In genomic region chr13:41694902-41695301, GRCh38 we compare ENCODE assay signal across 8 cellular contexts.
DNase-seq lines count a peak whose midpoint lies in the region; ATAC-seq, FAIRE-seq and TF ChIP-seq lines count a peak whose summit lies in the region.

No MANE protein-coding gene starts in this region.

- BruUV-seq in HepG2 (replicated peaks; lab: Mats Ljungman, UMichigan) = no TSS peak

- TF ChIP-seq CTCF in liver (IDR thresholded peaks at IDR 0.05; ENCODE audit: low read depth, low read length, missing input control) (no peak), HepG2 (CRISPR knock-in tag; IDR thresholded peaks at IDR 0.05) (no peak)

- peaks cover 0 to 4% (median 1%) of the 10 kb centered on the region in 4 donors for H3K4me1 ChIP-seq in liver (ENCODE audit: control insufficient read depth in 4 of 4, insufficient read depth in 4 of 4, low read length in 3 of 4)
- no peaks in the 10 kb centered on the region for H3K4me1 ChIP-seq in HepG2 (ENCODE audit: insufficient read depth, low read length)

- no peak for FAIRE-seq in HepG2 (lab: Jason Lieb, UNC)

- no peaks in the 10 kb centered on the region for H3K27me3 ChIP-seq in liver (ENCODE audit: control insufficient read depth in 4 of 4, insufficient read depth in 4 of 4, low read length in 3 of 4)
- H3K27me3 ChIP-seq in HepG2 (ENCODE audit: control insufficient read depth in 1 of 2, insufficient read depth in 2 of 2, low read length in 2 of 2) = no peaks in the 10 kb centered on the region

- no peaks in the 10 kb centered on the region for H4K20me1 ChIP-seq in HepG2 (ENCODE audit: insufficient read depth, low read length)

- H3K4me3 Mint-ChIP-seq in activated T-cell treated with anti-CD3 and anti-CD28 coated beads, Interleukin-2, amount 50 U/mL, for 24 hours = no peak overlapping the region
- no peak overlapping the region for H3K4me3 Mint-ChIP-seq in activated CD4-positive, alpha-beta memory T cell treated with anti-CD3 and anti-CD28 coated beads for 36 hours

- no peak for DNase-seq in HepG2 (ENCODE audit: low spot score)
- DNase-seq in NOMO-1 treated with DMSO at 0.1 percent for 48 hours (lab: John Stamatoyannopoulos, UW; ENCODE audit: unreplicated experiment) = peak; percentile 93
- DNase-seq in fibroblast of the conjunctiva (ENCODE audit: low read depth) = peak; percentile 85
- DNase-seq in skeletal muscle cell (ENCODE audit: low read depth) = peak; percentile 86
- DNase-seq in activated T-cell treated with anti-CD3 and anti-CD28 coated beads, Interleukin-2, amount 50 U/mL, for 24 hours = no peak
- DNase-seq in activated CD4-positive, alpha-beta memory T cell treated with anti-CD3 and anti-CD28 coated beads for 36 hours = no peak

- CTCF ChIA-PET in HepG2 (lab: Yijun Ruan, JAX; ENCODE audit: low intra/inter-chr PET ratio, low total read pairs) = no interaction called here
- CTCF ChIA-PET in activated CD4-positive, alpha-beta memory T cell treated with anti-CD3 and anti-CD28 coated beads for 36 hours (lab: Charles Lee) = no interaction called here

- H3K79me2 ChIP-seq in HepG2 (ENCODE audit: insufficient read depth, low read length) = no peaks in the 10 kb centered on the region

- TF ChIP-seq POLR2A in HepG2 (IDR thresholded peaks at IDR 0.05; ENCODE audit: insufficient read depth in 1 of 2, low read depth in 2 of 2, low read length in 2 of 2) = no peak

- peaks cover 7% of the 10 kb centered on the region for H3K4me1 Mint-ChIP-seq in activated T-cell treated with anti-CD3 and anti-CD28 coated beads, Interleukin-2, amount 50 U/mL, for 24 hours (ENCODE audit: low read depth)
- no peaks in the 10 kb centered on the region for H3K4me1 Mint-ChIP-seq in activated CD4-positive, alpha-beta memory T cell treated with anti-CD3 and anti-CD28 coated beads for 36 hours (ENCODE audit: low read depth)

- no peak overlapping the region for H3K27ac Mint-ChIP-seq in activated T-cell treated with anti-CD3 and anti-CD28 coated beads, Interleukin-2, amount 50 U/mL, for 24 hours
- H3K27ac Mint-ChIP-seq in activated CD4-positive, alpha-beta memory T cell treated with anti-CD3 and anti-CD28 coated beads for 36 hours = no peak overlapping the region

- H3K36me3 Mint-ChIP-seq in activated T-cell treated with anti-CD3 and anti-CD28 coated beads, Interleukin-2, amount 50 U/mL, for 24 hours (ENCODE audit: low read depth) = peaks cover 74% of the 10 kb centered on the region
- H3K36me3 Mint-ChIP-seq in activated CD4-positive, alpha-beta memory T cell treated with anti-CD3 and anti-CD28 coated beads for 36 hours = peaks cover 15% of the 10 kb centered on the region

- H3K4me2 ChIP-seq in HepG2 (ENCODE audit: low read depth, low read length) = no peak overlapping the region

- peak; percentile 31 to 50 for TF ChIP-seq RAD21 in liver (IDR thresholded peaks at IDR 0.05)
- no peak for TF ChIP-seq RAD21 in HepG2 (CRISPR knock-in tag; IDR thresholded peaks at IDR 0.05)

- POLR2A ChIA-PET in HepG2 (lab: Yijun Ruan, JAX) = no interaction called here
- POLR2A ChIA-PET in activated CD4-positive, alpha-beta memory T cell treated with anti-CD3 and anti-CD28 coated beads for 36 hours (lab: Charles Lee) = no interaction called here

- H3K27ac ChIP-seq in liver (ENCODE audit: low read depth in 1 of 2, low read length in 2 of 2) (peak overlapping the region; percentile 38 to 87), HepG2 (ENCODE audit: extremely low read length, insufficient read depth, low read length) (no peak overlapping the region)

- 6% methylated on average over 3 of the region's 3 CpGs for WGBS in liver
- 100% methylated on average over 3 of the region's 3 CpGs for WGBS in HepG2 (ENCODE audit: low lambda C conversion rate)

- H3K9me3 ChIP-seq in liver (ENCODE audit: control insufficient read depth in 4 of 4, low read length in 3 of 4) (no peaks in the 10 kb centered on the region), HepG2 (ENCODE audit: low read length) (no peaks in the 10 kb centered on the region)

- H3K9ac ChIP-seq in liver (ENCODE audit: low read depth in 1 of 2, low read length in 2 of 2) (peak overlapping the region in 1 of 2 donors; percentile 60), HepG2 (ENCODE audit: insufficient read depth, low read depth, low read length) (no peak overlapping the region)

- no peaks in the 10 kb centered on the region for H3K27me3 Mint-ChIP-seq in activated T-cell treated with anti-CD3 and anti-CD28 coated beads, Interleukin-2, amount 50 U/mL, for 24 hours
- H3K27me3 Mint-ChIP-seq in activated CD4-positive, alpha-beta memory T cell treated with anti-CD3 and anti-CD28 coated beads for 36 hours = no peaks in the 10 kb centered on the region

- TF ChIP-seq EP300 in HepG2 (IDR thresholded peaks at IDR 0.05; ENCODE audit: low read depth in 2 of 2, low read length in 2 of 2) (no peak), HepG2 (CRISPR knock-in tag; IDR thresholded peaks at IDR 0.05; ENCODE audit: borderline replicate concordance) (no peak)

- in situ Hi-C loops in HepG2 (cut with HindIII; ENCODE audit: extremely low pct_ligation_motif_present, low pct_unique_long_range_greater_than_20kb) = no loop called here

- H3K4me3 ChIP-seq in liver (ENCODE audit: low read depth in 1 of 3, low read length in 3 of 3) (no peak overlapping the region), HepG2 (replicated peaks in 1 of 3; ENCODE audit: insufficient read depth in 1 of 3, low read depth in 2 of 3, low read length in 3 of 3) (no peak overlapping the region), skeletal muscle cell (ENCODE audit: low read depth, low read length) (no peak overlapping the region)

- ATAC-seq in HepG2 = no peak
- ATAC-seq in GM18858 (IDR thresholded peaks at IDR 0.05; ENCODE audit: unreplicated experiment) = no peak

- H3K36me3 ChIP-seq in liver (ENCODE audit: control insufficient read depth in 4 of 4, insufficient read depth in 3 of 4, low read depth in 1 of 4, low read length in 3 of 4) = peaks cover 2 to 23% (median 6%) of the 10 kb centered on the region in 4 donors
- H3K36me3 ChIP-seq in HepG2 (replicated peaks in 1 of 2; ENCODE audit: control insufficient read depth in 1 of 2, insufficient read depth in 2 of 2, low read length in 2 of 2) = peaks cover 0 to 19% of the 10 kb centered on the region in 2 experiments; a peak in 4 of 5 replicates

- no peak overlapping the region for H2AFZ ChIP-seq in HepG2 (ENCODE audit: low read length)

- intact Hi-C loops in HepG2 (cut with micrococcal nuclease; ENCODE audit: unreplicated experiment) = no loop called here
- intact Hi-C loops in activated CD4-positive, alpha-beta memory T cell treated with anti-CD3 and anti-CD28 coated beads for 36 hours (cut with micrococcal nuclease) = no loop called here

- H3K9me3 Mint-ChIP-seq in activated T-cell treated with anti-CD3 and anti-CD28 coated beads, Interleukin-2, amount 50 U/mL, for 24 hours = no peaks in the 10 kb centered on the region
- H3K9me3 Mint-ChIP-seq in activated CD4-positive, alpha-beta memory T cell treated with anti-CD3 and anti-CD28 coated beads for 36 hours = no peaks in the 10 kb centered on the region

TF ChIP-seq in liver, 16 proteins besides CTCF, POLR2A, EP300 and RAD21:
- TF ChIP-seq EGR1 (IDR thresholded peaks at IDR 0.05; ENCODE audit: low read depth in 2 of 2) (no peak), NR2F2 (IDR thresholded peaks at IDR 0.05) (peak; percentile 9), YY1 (IDR thresholded peaks at IDR 0.05) (peak; percentile 46), SP1 (IDR thresholded peaks at IDR 0.05) (peak; percentile 68), HNF4G (IDR thresholded peaks at IDR 0.05) (peak; percentile 21), MAX (IDR thresholded peaks at IDR 0.05) (no peak), RXRA (IDR thresholded peaks at IDR 0.05) (peak; percentile 63 to 79), GABPA (IDR thresholded peaks at IDR 0.05 in 1 of 2, conservative IDR thresholded peaks at IDR 0.05 in 1 of 2) (peak in 1 of 2 donors; percentile 11), JUND (IDR thresholded peaks at IDR 0.05) (peak; percentile 79 to 87), HNF4A (conservative IDR thresholded peaks at IDR 0.05) (peak in 1 of 2 donors; percentile 25)

TF ChIP-seq in HepG2, 621 proteins besides CTCF, POLR2A, EP300 and RAD21 (continues in another document):
- no peak for TF ChIP-seq GLMP (CRISPR knock-in tag; IDR thresholded peaks at IDR 0.05; ENCODE audit: borderline replicate concordance)
- TF ChIP-seq KLF11 (CRISPR knock-in tag; IDR thresholded peaks at IDR 0.05) = no peak
- TF ChIP-seq SCMH1 (CRISPR knock-in tag; IDR thresholded peaks at IDR 0.05; ENCODE audit: borderline replicate concordance) = no peak
- no peak for TF ChIP-seq SMARCC2 (IDR thresholded peaks at IDR 0.05)
- TF ChIP-seq SRF (IDR thresholded peaks at IDR 0.05; ENCODE audit: low read depth, low read length) = no peak
- TF ChIP-seq HOMEZ (CRISPR knock-in tag; IDR thresholded peaks at IDR 0.05; ENCODE audit: low read depth) = no peak
- no peak for TF ChIP-seq EEA1 (CRISPR knock-in tag; IDR thresholded peaks at IDR 0.05; ENCODE audit: borderline replicate concordance)
- no peak for TF ChIP-seq ZNF224 (CRISPR knock-in tag; IDR thresholded peaks at IDR 0.05)
- no peak for TF ChIP-seq FOSL1 (CRISPR knock-in tag; IDR thresholded peaks at IDR 0.05; ENCODE audit: borderline replicate concordance)
- TF ChIP-seq ZNF564 (CRISPR knock-in tag; IDR thresholded peaks at IDR 0.05) = no peak

Comparison
In these comparisons a context has a peak if more than half of its experiments do, and no peak if none do; other contexts are left out.
1. DNase-seq: peak in NOMO-1 treated with DMSO at 0.1 percent for 48 hours (single experiment), fibroblast of the conjunctiva (single experiment) and skeletal muscle cell (single experiment); none in HepG2 (single experiment), activated T-cell treated with anti-CD3 and anti-CD28 coated beads, Interleukin-2, amount 50 U/mL, for 24 hours (single experiment) and activated CD4-positive, alpha-beta memory T cell treated with anti-CD3 and anti-CD28 coated beads for 36 hours (single experiment).